Comparison of ENCODE assay signal across 8 cellular contexts in genomic region chr4:38675167-38676121, GRCh38. TPM values are rescaled to one million over a fixed set of nuclear protein-coding genes. Genes with fewer than 3 reads are reported as not detected.
A peak's percentile ranks its signal among the peaks of the same experiment; 100 is the strongest.
DNase-seq lines count a peak whose midpoint lies in the region; ATAC-seq, FAIRE-seq and TF ChIP-seq lines count a peak whose summit lies in the region.

No MANE protein-coding gene starts in this region.

- TF ChIP-seq CTCF in Calu3 (IDR thresholded peaks at IDR 0.05; ENCODE audit: unreplicated experiment) (peak; percentile 79), adrenal gland (IDR thresholded peaks at IDR 0.05) (peak; percentile 83 to 95 (median 90)), left ventricle myocardium inferior (IDR thresholded peaks at IDR 0.05; ENCODE audit: borderline replicate concordance) (peak; percentile 92)

- no peak for TF ChIP-seq POLR2A in adrenal gland (IDR thresholded peaks at IDR 0.05)

- peaks cover 81% of the 10 kb centered on the region for H3K4me1 Mint-ChIP-seq in Calu3 (ENCODE audit: low read depth, unreplicated experiment)
- peaks cover 87 to 98% (median 94%) of the 10 kb centered on the region in 3 donors for H3K4me1 Mint-ChIP-seq in T-cell

- H3K36me3 ChIP-seq in adrenal gland (replicated peaks in 1 of 2) (peaks cover 0 to 1% of the 10 kb centered on the region in 2 donors), left ventricle myocardium inferior (peaks cover 11% of the 10 kb centered on the region)

- FAIRE-seq in urothelium cell line (lab: Jason Lieb, UNC): no peak

- H3K36me3 Mint-ChIP-seq in Calu3 (ENCODE audit: insufficient read depth, unreplicated experiment): peaks cover 70% of the 10 kb centered on the region
- peaks cover 31% of the 10 kb centered on the region for H3K36me3 Mint-ChIP-seq in T-cell

- H3K27me3 Mint-ChIP-seq in Calu3 (ENCODE audit: unreplicated experiment) (no peaks in the 10 kb centered on the region), T-cell (no peaks in the 10 kb centered on the region)

- H3K9me3 ChIP-seq in adrenal gland (replicated peaks in 1 of 3) (no peaks in the 10 kb centered on the region), left ventricle myocardium inferior (replicated peaks) (no peaks in the 10 kb centered on the region)

- peaks cover 53 to 70% of the 10 kb centered on the region in 2 donors for H3K4me1 ChIP-seq in adrenal gland (replicated peaks in 1 of 2)
- H3K4me1 ChIP-seq in left ventricle myocardium inferior: peaks cover 100% of the 10 kb centered on the region

- peak overlapping the region; percentile 55 for H3K27ac Mint-ChIP-seq in Calu3 (ENCODE audit: unreplicated experiment)
- H3K27ac Mint-ChIP-seq in T-cell: peak overlapping the region; percentile 94 to 96

- POLR2A ChIA-PET in T-cell (lab: Charles Lee): interaction anchor here (0.5 to 1.3 kb wide), 12 partner anchors 21 to 498 kb away, joined by 3 to 9 read pairs (median 4); no protein-coding TSS in a partner anchor

- H3K27ac ChIP-seq in adrenal gland (peak overlapping the region; percentile 23 to 99 (median 87)), left ventricle myocardium inferior (replicated peaks) (peak overlapping the region; percentile 100)

- peak overlapping the region; percentile 55 for H3K4me3 Mint-ChIP-seq in Calu3 (ENCODE audit: low read depth, unreplicated experiment)
- H3K4me3 Mint-ChIP-seq in T-cell: peak overlapping the region; percentile 70 to 97 (median 82)

- DNase-seq in Calu3 (peak; percentile 77), GOT3 (lab: John Stamatoyannopoulos, UW) (peak; percentile 19), NCI-H1436 treated with DMSO at 0.1 percent for 48 hours (lab: John Stamatoyannopoulos, UW) (peak; percentile 54), T-cell (peak; percentile 55 to 86 (median 77)), adrenal gland (peak; percentile 63 to 95 (median 83)), left ventricle myocardium inferior (peak; percentile 58), pulmonary artery endothelial cell (ENCODE audit: low read depth, low spot score) (peak; percentile 47), urothelium cell line (ENCODE audit: low spot score) (peak; percentile 71)

- CTCF ChIA-PET in Calu3 (lab: Charles Lee): interaction anchor here (0.5 to 2.1 kb wide), 7 partner anchors 53 to 606 kb away, joined by 3 to 14 read pairs (median 3); no protein-coding TSS in a partner anchor
- CTCF ChIA-PET in T-cell (lab: Charles Lee): interaction anchor here (0.6 to 4.9 kb wide), 32 partner anchors 9 to 678 kb away, joined by 3 to 67 read pairs (median 4); no protein-coding TSS in a partner anchor

- WGBS in adrenal gland, 4 donors: 7 to 8% (median 7%) methylated on average over 7 of the region's 7 CpGs

- H3K9me3 Mint-ChIP-seq in Calu3 (ENCODE audit: low read depth, unreplicated experiment) (no peaks in the 10 kb centered on the region), T-cell (no peaks in the 10 kb centered on the region)

- intact Hi-C loops in Calu3 (cut with micrococcal nuclease; ENCODE audit: unreplicated experiment): loop anchor here (1.0 to 5.0 kb wide), 7 partner anchors 53 to 495 kb away; no protein-coding TSS in a partner anchor
- intact Hi-C loops in adrenal gland (cut with DNase I): loop anchor here (5.0 kb wide), 2 partner anchors 353 to 493 kb away; no protein-coding TSS in a partner anchor
- intact Hi-C loops in left ventricle myocardium inferior (cut with micrococcal nuclease): loop anchor here (5.0 to 10.0 kb wide), 2 partner anchors 353 to 601 kb away; no protein-coding TSS in a partner anchor

- no peak overlapping the region for H3K4me3 ChIP-seq in adrenal gland
- H3K4me3 ChIP-seq in left ventricle myocardium inferior: peak overlapping the region; percentile 74

- H3K27me3 ChIP-seq in adrenal gland (no peaks in the 10 kb centered on the region), left ventricle myocardium inferior (ENCODE audit: low read depth) (no peaks in the 10 kb centered on the region)

- BruUV-seq in Calu3 (replicated peaks; lab: Mats Ljungman, UMichigan): no TSS peak

- peak; percentile 51 to 65 (median 58) for ATAC-seq in T-cell (replicated peaks in 1 of 4)

RNA-seq across cellular contexts. Expression of gene KLF3, which starts 11.4 kb away (rescaled TPM):
- total RNA-seq in Calu3 (2022) (49.9 and 56.6 TPM in 2 replicates), T-cell (100 to 1,000 TPM; 115 to 127 (median 124) TPM), adrenal gland (10 to 100 TPM; 24.4 to 45.7 (median 44.0) TPM), left ventricle myocardium inferior (16.5 TPM), pulmonary artery endothelial cell (16.9 and 17.7 TPM in 2 replicates)
- 10 to 100 TPM; 10.1 to 23.5 (median 10.2) TPM for polyA plus RNA-seq in adrenal gland

Comparison
In these comparisons a context has a peak if more than half of its experiments do, and no peak if none do; other contexts are left out.
1. DNase-seq: peak in every context shown above with its lines; median percentile 83 in adrenal gland; 77 in Calu3; 77 in T-cell; 71 in urothelium cell line; 58 in left ventricle myocardium inferior; 54 in NCI-H1436 treated with DMSO at 0.1 percent for 48 hours; 47 in pulmonary artery endothelial cell; 19 in GOT3.